15 cellular contexts compared by ENCODE assay signal in genomic region chr7:152624218-152624617, GRCh38. TPM values are rescaled to one million over a fixed set of nuclear protein-coding genes. Genes with fewer than 3 reads are reported as not detected.
DNase-seq lines count a peak whose midpoint lies in the region; ATAC-seq and TF ChIP-seq lines count a peak whose summit lies in the region.
"Had no signal": no experiment of that assay in that cellular context is flagged by ENCODE, and none has a peak within 500 bp of the region (broad histone marks: within the 10 kb centered on the region; RNA-seq: fewer than 3 reads in every experiment).

No MANE protein-coding gene starts in this region.

- TF ChIP-seq CTCF in osteoblast (IDR thresholded peaks at IDR 0.05; ENCODE audit: extremely low read depth, low read depth, low read length), result no peak
- TF ChIP-seq CTCF in gastrocnemius medialis (IDR thresholded peaks at IDR 0.05 in 4 of 5, conservative IDR thresholded peaks at IDR 0.05 in 1 of 5), result no peak

- no peaks in the 10 kb centered on the region for H3K79me2 ChIP-seq in osteoblast (ENCODE audit: insufficient read depth, low read length)

- no peak for ATAC-seq in HG02763 (IDR thresholded peaks at IDR 0.05; ENCODE audit: unreplicated experiment)
- ATAC-seq in gastrocnemius medialis, result no peak

- H3K27me3 ChIP-seq in osteoblast (ENCODE audit: insufficient read depth, low read length) (no peaks in the 10 kb centered on the region), gastrocnemius medialis (no peaks in the 10 kb centered on the region)
- H3K27me3 ChIP-seq: SJCRH30 had no signal

- H3K27ac ChIP-seq in osteoblast (ENCODE audit: low read depth, low read length), result no peak overlapping the region
- H3K27ac ChIP-seq in gastrocnemius medialis, result no peak overlapping the region
- H3K27ac ChIP-seq: PC-9, SJCRH30 had no signal

- TF ChIP-seq POLR2A in gastrocnemius medialis (IDR thresholded peaks at IDR 0.05), result no peak

- no peak overlapping the region for H2AFZ ChIP-seq in osteoblast (ENCODE audit: low read length)
- H2AFZ ChIP-seq: PC-9 had no signal

- H3K9me3 ChIP-seq in osteoblast (ENCODE audit: low read depth, low read length), result no peaks in the 10 kb centered on the region
- no peaks in the 10 kb centered on the region for H3K9me3 ChIP-seq in gastrocnemius medialis
- H3K9me3 ChIP-seq: SJCRH30 had no signal

- intact Hi-C loops in gastrocnemius medialis (cut with DNase I; ENCODE audit: low total_unique reads), result no loop called here

- H3K36me3 ChIP-seq in osteoblast (ENCODE audit: insufficient read depth, low read length) (no peaks in the 10 kb centered on the region), gastrocnemius medialis (no peaks in the 10 kb centered on the region)
- H3K36me3 ChIP-seq: SJCRH30 had no signal

- H3K4me3 ChIP-seq in osteoblast (ENCODE audit: insufficient read depth, low read length) (no peak overlapping the region), gastrocnemius medialis (no peak overlapping the region)
- H3K4me3 ChIP-seq: PC-9, SJCRH30 had no signal

- in situ Hi-C loops in gastrocnemius medialis (cut with MboI; ENCODE audit: low sequenced_read_pairs in 4 of 4), result no loop called here

- H3K4me1 ChIP-seq in osteoblast (ENCODE audit: insufficient read depth, low read length), result no peaks in the 10 kb centered on the region
- H3K4me1 ChIP-seq in gastrocnemius medialis, result no peaks in the 10 kb centered on the region
- H3K4me1 ChIP-seq: SJCRH30 had no signal

- no peak overlapping the region for H3K4me2 ChIP-seq in osteoblast (ENCODE audit: insufficient read depth, low read length)
- H3K4me2 ChIP-seq: PC-9 had no signal

- H4K20me1 ChIP-seq in osteoblast (ENCODE audit: insufficient read depth, low read length), result no peaks in the 10 kb centered on the region

- peak; percentile 73 for DNase-seq in NCI-H1105 treated with DMSO at 0.1 percent for 48 hours (lab: John Stamatoyannopoulos, UW)
- DNase-seq in NCI-H146 treated with DMSO at 0.1 percent for 48 hours (lab: John Stamatoyannopoulos, UW; ENCODE audit: unreplicated experiment), result peak; percentile 52
- DNase-seq in NCI-H69 (lab: John Stamatoyannopoulos, UW), result peak; percentile 92
- peak; percentile 62 for DNase-seq in osteoblast (ENCODE audit: insufficient read length, low spot score, missing footprints)
- no peak for DNase-seq in AG08396 (ENCODE audit: low spot score)
- DNase-seq in gastrocnemius medialis, result no peak
- DNase-seq: DMS 273 treated with DMSO at 0.1 percent for 48 hours, DND-41, NCI-H1930, NCI-H446, NCI-H526 treated with DMSO at 0.1 percent for 48 hours, PC-9, SJCRH30, T1000 had no signal

RNA-seq across cellular contexts. Expression of gene XRCC2, which starts 51.7 kb away (rescaled TPM):
- total RNA-seq in osteoblast (0.72 and 1.2 TPM in 2 replicates), gastrocnemius medialis (under 1 TPM in 3 of 4 donors, not detected in 1; 0.07 to 0.41 (median 0.20) TPM)

Comparison
In these comparisons a context has a peak if more than half of its experiments do, and no peak if none do; other contexts are left out.
1. DNase-seq: peak in NCI-H1105 treated with DMSO at 0.1 percent for 48 hours (single experiment), NCI-H146 treated with DMSO at 0.1 percent for 48 hours (single experiment), NCI-H69 (single experiment) and osteoblast (single experiment); none in AG08396 (single experiment) and gastrocnemius medialis (0 of 2).